Comparison of ENCODE assay signal across 8 cellular contexts in the genomic region with DNA sequence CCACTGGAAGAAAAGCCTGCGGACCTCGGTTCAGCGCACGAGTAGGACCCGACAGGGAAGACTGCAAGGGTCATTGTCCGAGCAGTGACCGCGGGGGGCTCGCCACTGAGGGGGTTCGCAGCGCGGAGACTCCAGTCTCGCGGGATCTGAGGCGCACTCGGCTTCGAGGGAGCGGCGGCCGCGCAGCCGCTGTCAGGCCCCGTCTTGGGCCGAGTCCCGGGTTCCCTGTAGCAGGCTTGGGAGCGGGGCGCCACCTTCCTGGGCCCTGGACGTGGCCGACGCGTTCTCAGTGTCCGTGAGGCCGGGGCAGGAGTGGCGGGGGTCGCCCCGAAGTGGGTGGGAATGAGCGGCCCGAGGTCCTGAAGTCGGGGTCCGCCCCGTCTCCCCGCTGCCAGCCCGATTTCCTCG. TPM values are rescaled to one million over a fixed set of nuclear protein-coding genes. Genes with fewer than 3 reads are reported as not detected.
DNase-seq lines count a peak whose midpoint lies in the region; ATAC-seq and TF ChIP-seq lines count a peak whose summit lies in the region.

No MANE protein-coding gene starts in this region.

- peaks cover 30% of the 10 kb centered on the region for H3K36me3 Mint-ChIP-seq in endothelial cell (ENCODE audit: low read depth, unreplicated experiment)

- H3K4me3 ChIP-seq in OCI-LY3 (ENCODE audit: low read length): peak overlapping the region; percentile 82
- H3K4me3 ChIP-seq in neuronal stem cell (ENCODE audit: low read length in 2 of 2): peak overlapping the region; percentile 71 to 77

- H2BK5ac ChIP-seq in neuronal stem cell (ENCODE audit: low read length): peak overlapping the region; percentile 99

- peak overlapping the region; percentile 79 for H3K4me3 Mint-ChIP-seq in endothelial cell (ENCODE audit: unreplicated experiment)

- H4K8ac ChIP-seq in neuronal stem cell (ENCODE audit: low read depth, low read length): no peak overlapping the region

- ATAC-seq in GM19023 (IDR thresholded peaks at IDR 0.05; ENCODE audit: unreplicated experiment): no peak

- H3K79me2 ChIP-seq in OCI-LY3 (ENCODE audit: low read length): peaks cover 63% of the 10 kb centered on the region

- DNase-seq in endothelial cell (ENCODE audit: low spot score): no peak
- DNase-seq in neuronal stem cell (ENCODE audit: low spot score): no peak
- DNase-seq in SHP77 treated with DMSO at 0.1 percent for 48 hours (lab: John Stamatoyannopoulos, UW): no peak
- DNase-seq in cerebellum (ENCODE audit: low spot score): no peak
- no peak for DNase-seq in NCI-H1436 (lab: John Stamatoyannopoulos, UW)

- no peak for TF ChIP-seq CTCF in OCI-LY3 (IDR thresholded peaks at IDR 0.05; ENCODE audit: low read depth, low read length)
- TF ChIP-seq CTCF in endothelial cell (IDR thresholded peaks at IDR 0.05; ENCODE audit: unreplicated experiment): no peak

- H3K4me2 ChIP-seq in OCI-LY3 (ENCODE audit: low read length) (peak overlapping the region; percentile 63), neuronal stem cell (ENCODE audit: insufficient read depth, low read length, poor library complexity, severe bottlenecking) (peak overlapping the region; percentile 60)

- no CpG with 5 or more reads among the region's 44 CpGs for WGBS in neuronal stem cell (ENCODE audit: extremely low coverage in 2 of 2, insufficient read length in 2 of 2, insufficient replicate concordance in 1 of 2), 2 donors

- peaks cover 24% of the 10 kb centered on the region for H3K36me3 ChIP-seq in ES-I3 (ENCODE audit: insufficient read depth, low read length)
- H3K36me3 ChIP-seq in OCI-LY3 (replicated peaks; ENCODE audit: low read depth, low read length): peaks cover 60% of the 10 kb centered on the region
- peaks cover 51 to 77% of the 10 kb centered on the region in 2 donors for H3K36me3 ChIP-seq in neuronal stem cell (replicated peaks in 1 of 2; ENCODE audit: control insufficient read depth in 2 of 2, insufficient read depth in 2 of 2, low read length in 2 of 2)

- H3K27ac ChIP-seq in OCI-LY3 (ENCODE audit: low read length) (peak overlapping the region; percentile 91), neuronal stem cell (replicated peaks; ENCODE audit: low read length) (peak overlapping the region; percentile 100)

- no peaks in the 10 kb centered on the region for H3K9me3 Mint-ChIP-seq in endothelial cell (ENCODE audit: unreplicated experiment)

- H4K20me1 ChIP-seq in OCI-LY3 (ENCODE audit: insufficient read depth, low read length): peaks cover 14% of the 10 kb centered on the region

- H2BK15ac ChIP-seq in neuronal stem cell (ENCODE audit: low read length): peak overlapping the region; percentile 51

- no peaks in the 10 kb centered on the region for H3K9me3 ChIP-seq in ES-I3 (ENCODE audit: control insufficient read depth, insufficient read depth, low read length)
- H3K9me3 ChIP-seq in OCI-LY3 (ENCODE audit: insufficient read depth, low read length): no peaks in the 10 kb centered on the region
- H3K9me3 ChIP-seq in neuronal stem cell (replicated peaks in 1 of 2; ENCODE audit: control insufficient read depth in 2 of 2, insufficient read depth in 1 of 2, low read depth in 1 of 2, low read length in 2 of 2): no peaks in the 10 kb centered on the region

- H2BK12ac ChIP-seq in neuronal stem cell (ENCODE audit: low read length): no peak overlapping the region

- H3K27me3 ChIP-seq in OCI-LY3 (ENCODE audit: low read depth, low read length): no peaks in the 10 kb centered on the region
- no peaks in the 10 kb centered on the region for H3K27me3 ChIP-seq in neuronal stem cell (ENCODE audit: control insufficient read depth in 3 of 3, insufficient read depth in 3 of 3, low read depth in 1 of 3, low read length in 3 of 3)

- H3K23ac ChIP-seq in neuronal stem cell (ENCODE audit: low read depth, low read length, poor library complexity): peak overlapping the region; percentile 99

- H2AFZ ChIP-seq in OCI-LY3 (ENCODE audit: low read depth, low read length) (no peak overlapping the region), neuronal stem cell (ENCODE audit: low read length) (no peak overlapping the region)

- no peak overlapping the region for H3K27ac Mint-ChIP-seq in endothelial cell (ENCODE audit: unreplicated experiment)

- H4K91ac ChIP-seq in neuronal stem cell (ENCODE audit: low read depth, low read length, poor library complexity): peak overlapping the region; percentile 54

- H3K18ac ChIP-seq in neuronal stem cell (ENCODE audit: low read length): peak overlapping the region; percentile 83

- H3K4ac ChIP-seq in neuronal stem cell (ENCODE audit: low read length): no peak overlapping the region

- H3K27me3 Mint-ChIP-seq in endothelial cell (ENCODE audit: unreplicated experiment): peaks cover 17% of the 10 kb centered on the region

- no peak overlapping the region for H2BK120ac ChIP-seq in neuronal stem cell (ENCODE audit: low read depth, low read length)

- peaks cover 27% of the 10 kb centered on the region for H3K4me1 Mint-ChIP-seq in endothelial cell (ENCODE audit: unreplicated experiment)

- H3K79me1 ChIP-seq in neuronal stem cell (ENCODE audit: low read depth, low read length): peaks cover 18% of the 10 kb centered on the region

- H3K9ac ChIP-seq in ES-I3 (ENCODE audit: low read depth, low read length) (peak overlapping the region; percentile 74), OCI-LY3 (ENCODE audit: low read length) (peak overlapping the region; percentile 19; the same call in 1 of the 2 replicates), neuronal stem cell (ENCODE audit: low read depth, low read length, poor library complexity) (peak overlapping the region; percentile 82)

- H2AK5ac ChIP-seq in neuronal stem cell (ENCODE audit: low read depth, low read length): peak overlapping the region; percentile 82

- H3K4me1 ChIP-seq in ES-I3 (ENCODE audit: insufficient read depth, low read length) (no peaks in the 10 kb centered on the region; the same call in 1 of the 2 replicates), OCI-LY3 (ENCODE audit: low read length) (peaks cover 27% of the 10 kb centered on the region), neuronal stem cell (ENCODE audit: control insufficient read depth in 2 of 2, insufficient read depth in 1 of 2, low read depth in 1 of 2, low read length in 2 of 2) (peaks cover 22 to 27% of the 10 kb centered on the region in 2 donors)

- no peak overlapping the region for H3K14ac ChIP-seq in neuronal stem cell (ENCODE audit: low read length)

RNA-seq across cellular contexts. Expression of gene FAM174C, which starts 0.5 kb away (rescaled TPM):
- total RNA-seq in endothelial cell (ENCODE audit: unreplicated experiment) (22.7 TPM), cerebellum (7.0 TPM)
- 23.8 TPM for polyA plus RNA-seq in neuronal stem cell (2013, experiment 1 of 2)
- polyA plus RNA-seq in neuronal stem cell (2013, experiment 2 of 2): 24.1 TPM

RNA-seq across cellular contexts. Expression of gene CIRBP, which starts 5.7 kb away (rescaled TPM):
- 315 TPM for total RNA-seq in endothelial cell (ENCODE audit: unreplicated experiment)
- polyA plus RNA-seq in neuronal stem cell (2013, experiment 1 of 2): 218 TPM
- 217 TPM for polyA plus RNA-seq in neuronal stem cell (2013, experiment 2 of 2)
- total RNA-seq in cerebellum: 328 TPM

RNA-seq across cellular contexts. Expression of gene EFNA2, which starts 10.8 kb away (rescaled TPM):
- 14.6 TPM for total RNA-seq in endothelial cell (ENCODE audit: unreplicated experiment)
- 41.4 TPM for polyA plus RNA-seq in neuronal stem cell (2013, experiment 1 of 2)
- polyA plus RNA-seq in neuronal stem cell (2013, experiment 2 of 2): 40.6 TPM
- 5.8 TPM for total RNA-seq in cerebellum

RNA-seq across cellular contexts. Expression of gene MIDN, which starts 26.5 kb away (rescaled TPM):
- total RNA-seq in endothelial cell (ENCODE audit: unreplicated experiment) (204 TPM), cerebellum (13.6 TPM)
- polyA plus RNA-seq in neuronal stem cell (2013, experiment 1 of 2): 98.3 TPM
- polyA plus RNA-seq in neuronal stem cell (2013, experiment 2 of 2): 99.9 TPM

RNA-seq across cellular contexts. Expression of gene ATP5F1D, which starts 33.3 kb away (rescaled TPM):
- total RNA-seq in endothelial cell (ENCODE audit: unreplicated experiment) (175 TPM), cerebellum (10.9 TPM)
- 106 TPM for polyA plus RNA-seq in neuronal stem cell (2013, experiment 1 of 2)
- polyA plus RNA-seq in neuronal stem cell (2013, experiment 2 of 2): 101 TPM

Comparison
In these comparisons a context has a peak if more than half of its experiments do, and no peak if none do; other contexts are left out.
1. H3K9ac ChIP-seq: peak in every context shown above with its lines; median percentile 82 in neuronal stem cell; 74 in ES-I3; 19 in OCI-LY3.